19 cellular contexts compared by ENCODE assay signal in the genomic region with DNA sequence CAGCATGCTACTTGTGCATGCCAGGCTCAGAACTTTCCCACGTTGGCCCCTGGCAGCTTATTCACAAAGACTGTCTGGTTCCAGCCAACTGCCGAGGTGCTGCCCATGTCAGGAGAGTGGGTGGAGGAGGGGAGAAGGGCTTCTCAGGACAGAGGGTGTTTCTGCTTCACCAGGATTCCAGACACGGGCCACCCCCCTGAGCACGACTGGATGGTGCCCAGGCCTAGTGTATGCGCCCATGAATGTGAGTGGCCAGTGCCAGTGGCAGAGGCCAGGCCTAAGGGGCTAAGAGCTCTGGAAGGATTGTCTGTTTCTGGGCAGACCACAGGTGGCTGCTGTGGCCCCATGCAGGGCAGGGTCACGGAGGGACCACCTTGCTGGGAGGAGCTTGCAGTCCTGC.
"Had no signal": no experiment of that assay in that cellular context is flagged by ENCODE, and none has a peak within 500 bp of the region (broad histone marks: within the 10 kb centered on the region; RNA-seq: fewer than 3 reads in every experiment).

No MANE protein-coding gene starts in this region.

- DNase-seq: activated CD4-positive, alpha-beta T cell treated with anti-CD3 and anti-CD28 coated beads for 4 hours; activated CD8-positive, alpha-beta T cell treated with anti-CD3 and anti-CD28 coated beads for 36 hours; activated effector memory CD4-positive, alpha-beta T cell treated with Interleukin-2 at 50 U/mL for 16 hours; amniotic stem cell; brain microvascular endothelial cell; cerebellar nuclear complex; glutamatergic neuron; mesenchymal stem cell; stimulated activated CD4-positive, alpha-beta T cell treated with anti-CD3 and anti-CD28 coated beads, Interleukin-2, amount 100 ng/mL, for 48 hours; stimulated activated naive CD8-positive, alpha-beta T cell treated with anti-CD3 and anti-CD28 coated beads, Interleukin-15, Interleukin-2, amounts not matched to agents 100 U/mL and 50 U/mL, for 24 hours had no signal

- ATAC-seq: activated CD8-positive, alpha-beta T cell treated with anti-CD3 and anti-CD28 coated beads for 36 hours; activated naive CD4-positive, alpha-beta T cell treated with anti-CD3 and anti-CD28 coated beads, Interleukin-2, amount 50 U/mL, for 72 hours; esophagus mucosa; left lobe of liver; sciatic nerve; SK-N-SH treated with all-trans-retinoic acid at 6 μM for 48 hours; stimulated activated naive CD8-positive, alpha-beta T cell treated with anti-CD3 and anti-CD28 coated beads, Interleukin-15, Interleukin-2, amounts not matched to agents 100 U/mL and 50 U/mL, for 24 hours had no signal

- FAIRE-seq: endometrium had no signal

- H3K4me3 Mint-ChIP-seq: activated CD8-positive, alpha-beta T cell treated with anti-CD3 and anti-CD28 coated beads for 36 hours; T-helper 1 cell treated with Interleukin-12 subunit alpha and Interleukin-12 subunit beta and Interleukin-4 antibody, amounts not matched to agents 30 μg/mL and 1 μg/mL, for 36 hours had no signal

- H3K9ac ChIP-seq: parathyroid adenoma had no signal

- H2AFZ ChIP-seq: parathyroid adenoma had no signal

- H3K36me3 ChIP-seq: brain microvascular endothelial cell had no signal

- H3K9me3 Mint-ChIP-seq: activated naive CD4-positive, alpha-beta T cell treated with anti-CD3 and anti-CD28 coated beads, Interleukin-2, amount 50 U/mL, for 72 hours had no signal

- H3K27ac Mint-ChIP-seq: activated CD8-positive, alpha-beta T cell treated with anti-CD3 and anti-CD28 coated beads for 36 hours; T-helper 1 cell treated with Interleukin-12 subunit alpha and Interleukin-12 subunit beta and Interleukin-4 antibody, amounts not matched to agents 30 μg/mL and 1 μg/mL, for 36 hours had no signal

- H3K79me2 ChIP-seq: parathyroid adenoma had no signal

- H3K4me3 ChIP-seq: dorsolateral prefrontal cortex had no signal

- H3K27me3 ChIP-seq: brain microvascular endothelial cell had no signal

- H3K27me3 Mint-ChIP-seq: activated CD8-positive, alpha-beta T cell treated with anti-CD3 and anti-CD28 coated beads for 36 hours had no signal

- H3K4me1 ChIP-seq: parathyroid adenoma had no signal

- H3K27ac ChIP-seq: brain microvascular endothelial cell, dorsolateral prefrontal cortex, parathyroid adenoma had no signal
